ENCODE assay signal across 8 cellular contexts in the genomic region with DNA sequence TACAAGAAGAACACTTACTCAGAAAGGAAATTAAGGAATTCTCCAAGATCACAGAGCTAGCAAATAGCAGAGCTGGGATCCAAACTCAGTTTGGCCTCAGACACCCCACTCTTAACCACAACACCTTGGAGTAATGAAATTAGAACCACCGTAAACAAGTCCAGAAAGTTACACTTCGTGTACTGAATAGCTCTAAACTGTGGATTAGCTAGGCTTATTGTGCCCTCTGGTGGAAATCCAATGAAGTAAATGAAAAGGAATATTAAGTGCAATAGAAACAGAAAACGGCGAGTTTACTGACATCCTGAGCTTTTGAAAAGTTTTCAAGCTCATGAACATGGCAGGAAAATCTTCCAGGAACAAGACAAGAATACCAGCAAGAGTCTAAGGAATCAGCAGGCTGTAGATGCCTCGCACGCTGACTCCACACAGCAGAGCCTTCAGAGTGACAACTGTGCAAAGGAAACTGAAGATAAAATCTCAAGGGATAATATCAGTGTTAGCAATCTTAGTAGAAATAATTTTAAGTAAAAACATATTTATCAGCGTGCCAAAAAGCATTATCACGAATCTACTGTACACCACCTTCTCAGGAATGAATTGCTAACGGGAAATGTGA. TPM values are rescaled to one million over a fixed set of nuclear protein-coding genes. Genes with fewer than 3 reads are reported as not detected.
A peak's percentile ranks its signal among the peaks of the same experiment; 100 is the strongest.
DNase-seq lines count a peak whose midpoint lies in the region; ATAC-seq and TF ChIP-seq lines count a peak whose summit lies in the region.

No MANE protein-coding gene starts in this region.

- no peak overlapping the region for H3K4me3 ChIP-seq in brain microvascular endothelial cell (ENCODE audit: low read depth, low read length)
- peak overlapping the region; percentile 57 for H3K4me3 ChIP-seq in thoracic aorta

- peaks cover 9% of the 10 kb centered on the region for H3K4me1 Mint-ChIP-seq in stimulated activated memory B cell treated with anti-CD40 and anti-IgM and Interleukin-4, amounts not matched to agents 10 μg/mL and 1 μg/mL and 100 μg/mL, for 72 hours

- peaks cover 8% of the 10 kb centered on the region for H3K27me3 Mint-ChIP-seq in stimulated activated memory B cell treated with anti-CD40 and anti-IgM and Interleukin-4, amounts not matched to agents 10 μg/mL and 1 μg/mL and 100 μg/mL, for 72 hours

- peaks cover 0 to 6% of the 10 kb centered on the region in 2 donors for H3K4me1 ChIP-seq in thoracic aorta (ENCODE audit: control insufficient read depth in 1 of 2, low read depth in 2 of 2)

- no peak overlapping the region for H3K27ac Mint-ChIP-seq in stimulated activated memory B cell treated with anti-CD40 and anti-IgM and Interleukin-4, amounts not matched to agents 10 μg/mL and 1 μg/mL and 100 μg/mL, for 72 hours

- DNase-seq in Caki2 (ENCODE audit: low read depth) (peak; percentile 14), NCI-H460 (ENCODE audit: extremely low read depth, low read depth) (peak; percentile 33), brain microvascular endothelial cell (peak; percentile 25), left colon (no peak), thoracic aorta (ENCODE audit: low spot score) (no peak)

- in situ Hi-C loops in Caki2 (cut with HindIII; ENCODE audit: low pct_unique_long_range_greater_than_20kb, low sequenced_read_pairs): no loop called here
- in situ Hi-C loops in brain microvascular endothelial cell (cut with HindIII; ENCODE audit: low pct_ligation_motif_present, low sequenced_read_pairs): loop anchor here (25.0 kb wide), 1 partner anchor 186 kb away; the partner anchor contains the start of gene VIP

- no peaks in the 10 kb centered on the region for H3K9me3 ChIP-seq in thoracic aorta

- no peak overlapping the region for H3K4me3 Mint-ChIP-seq in stimulated activated memory B cell treated with anti-CD40 and anti-IgM and Interleukin-4, amounts not matched to agents 10 μg/mL and 1 μg/mL and 100 μg/mL, for 72 hours

- intact Hi-C loops in left colon (cut with DNase I, micrococcal nuclease): no loop called here

- H3K27ac ChIP-seq in brain microvascular endothelial cell: no peak overlapping the region
- no peak overlapping the region for H3K27ac ChIP-seq in thoracic aorta

- H3K36me3 ChIP-seq in brain microvascular endothelial cell (replicated peaks): no peaks in the 10 kb centered on the region
- H3K36me3 ChIP-seq in thoracic aorta: no peaks in the 10 kb centered on the region

- H3K27me3 ChIP-seq in brain microvascular endothelial cell (replicated peaks) (no peaks in the 10 kb centered on the region), thoracic aorta (replicated peaks; ENCODE audit: insufficient read depth) (no peaks in the 10 kb centered on the region)

- TF ChIP-seq CTCF in brain microvascular endothelial cell (IDR thresholded peaks at IDR 0.05; ENCODE audit: low read depth, low read length, missing control alignments) (peak; percentile 56), thoracic aorta (IDR thresholded peaks at IDR 0.05) (peak; percentile 61)

- ATAC-seq in GM18873 (IDR thresholded peaks at IDR 0.05; ENCODE audit: low FRiP score, unreplicated experiment) (peak; percentile 64), HG03060 (IDR thresholded peaks at IDR 0.05; ENCODE audit: low read depth, unreplicated experiment) (peak; percentile 62), left colon (peak; percentile 35), thoracic aorta (ENCODE audit: insufficient number of reproducible peaks, low FRiP score, low read depth) (no peak)
- no peak for ATAC-seq in stimulated activated memory B cell treated with anti-CD40 and anti-IgM and Interleukin-4, amounts not matched to agents 10 μg/mL and 1 μg/mL and 100 μg/mL, for 72 hours

- H3K36me3 Mint-ChIP-seq in stimulated activated memory B cell treated with anti-CD40 and anti-IgM and Interleukin-4, amounts not matched to agents 10 μg/mL and 1 μg/mL and 100 μg/mL, for 72 hours: no peaks in the 10 kb centered on the region

- no peaks in the 10 kb centered on the region for H3K9me3 Mint-ChIP-seq in stimulated activated memory B cell treated with anti-CD40 and anti-IgM and Interleukin-4, amounts not matched to agents 10 μg/mL and 1 μg/mL and 100 μg/mL, for 72 hours

RNA-seq across cellular contexts. Expression of gene FBXO5, which starts 34.6 kb away (rescaled TPM):
- total RNA-seq in Caki2 (2014; rRNA removed; shearing (Covaris generic); ENCODE audit: low replicate concordance): 10.7 and 18.1 TPM in 2 replicates
- total RNA-seq in NCI-H460 (2014; rRNA removed; shearing (Covaris generic)): 23.7 and 27.0 TPM in 2 replicates
- 22.8 and 34.9 TPM in 2 replicates for polyA plus RNA-seq in NCI-H460 (2014; cell fraction: nucleus; rRNA removed)
- total RNA-seq in left colon (1 to 10 TPM; 3.7 to 4.5 TPM), thoracic aorta (10 to 100 TPM in 1 of 2 donors, 1 to 10 TPM in 1; 6.2 to 10.7 TPM)

RNA-seq across cellular contexts. Expression of gene MTRF1L, which starts 54.2 kb away (rescaled TPM):
- 6.7 and 10.0 TPM in 2 replicates for total RNA-seq in Caki2 (2014; rRNA removed; shearing (Covaris generic); ENCODE audit: low replicate concordance)
- total RNA-seq in NCI-H460 (2014; rRNA removed; shearing (Covaris generic)): 14.8 and 18.0 TPM in 2 replicates
- polyA plus RNA-seq in NCI-H460 (2014; cell fraction: nucleus; rRNA removed): 7.7 and 14.6 TPM in 2 replicates
- total RNA-seq in left colon (10 to 100 TPM; 18.5 to 25.2 TPM), thoracic aorta (10 to 100 TPM; 17.9 to 22.6 TPM)

Comparison
In these comparisons a context has a peak if more than half of its experiments do, and no peak if none do; other contexts are left out.
1. DNase-seq: peak in Caki2 (single experiment), NCI-H460 (single experiment) and brain microvascular endothelial cell (single experiment); none in left colon (0 of 2) and thoracic aorta (single experiment).
2. ATAC-seq: peak in GM18873 (single experiment), HG03060 (single experiment) and left colon (single experiment); none in thoracic aorta (single experiment) and stimulated activated memory B cell treated with anti-CD40 and anti-IgM and Interleukin-4, amounts not matched to agents 10 μg/mL and 1 μg/mL and 100 μg/mL, for 72 hours (single experiment).